In genomic region chr15:78658823-78659222, GRCh38 we compare ENCODE assay signal across 10 cellular contexts. TPM values are rescaled to one million over a fixed set of nuclear protein-coding genes. Genes with fewer than 3 reads are reported as not detected.
"Had no signal": no experiment of that assay in that cellular context is flagged by ENCODE, and none has a peak within 500 bp of the region (broad histone marks: within the 10 kb centered on the region; RNA-seq: fewer than 3 reads in every experiment).

No MANE protein-coding gene starts in this region.

- H3K27ac ChIP-seq: HL-60, KMS-11 had no signal

- H3K36me3 Mint-ChIP-seq: IgD-negative memory B cell had no signal

- H3K4me3 Mint-ChIP-seq: IgD-negative memory B cell had no signal

- DNase-seq: IMR-90, KBM-7, KG1 had no signal

- FAIRE-seq: HepG2, K562 had no signal

- H3K4me3 ChIP-seq: K562 had no signal

RNA-seq across cellular contexts. Expression of gene CHRNB4, which starts 17.8 kb away (rescaled TPM):
- total RNA-seq: HepG2, HT-29, HT1080, IMR-90 had no signal
- polyA plus RNA-seq: HepG2, IgD-negative memory B cell, IMR-90 had no signal

RNA-seq across cellular contexts. Expression of gene CHRNA3, which starts 38.0 kb away (rescaled TPM):
- total RNA-seq: HepG2, HT-29, HT1080, IMR-90, K562 had no signal
- polyA plus RNA-seq: HepG2, IgD-negative memory B cell, IMR-90 had no signal
